ENCODE assay signal across 8 cellular contexts in the genomic region with DNA sequence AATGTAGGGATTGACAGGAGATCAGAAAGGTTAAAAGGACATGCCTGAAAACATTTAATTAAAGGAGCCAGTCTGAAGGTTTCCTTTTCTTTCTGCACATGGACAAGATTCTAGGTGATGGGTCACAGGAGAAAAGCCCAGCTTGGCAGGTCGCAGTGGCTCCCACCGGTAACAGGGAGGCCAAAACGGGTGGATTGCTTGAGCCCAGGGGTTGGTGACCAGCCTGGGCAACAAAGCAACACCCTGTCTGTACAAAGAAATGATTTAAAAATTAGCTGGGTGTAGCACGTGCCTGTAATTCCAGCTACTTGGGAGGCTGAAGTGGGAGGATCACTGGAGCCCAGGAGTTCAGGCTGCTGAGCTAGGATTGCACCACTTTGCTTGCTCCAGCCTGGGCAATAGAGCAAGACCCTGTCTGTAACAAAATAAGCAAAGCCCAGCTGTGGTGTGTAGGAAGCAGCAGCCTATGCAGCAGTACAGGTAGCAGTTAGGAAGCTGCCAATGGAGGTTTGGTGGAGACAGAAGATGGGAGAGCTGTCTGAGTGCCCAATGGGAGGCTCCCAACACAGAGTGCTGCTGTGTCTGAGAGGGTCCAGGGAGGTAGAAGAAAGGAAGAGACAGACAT. TPM values are rescaled to one million over a fixed set of nuclear protein-coding genes. Genes with fewer than 3 reads are reported as not detected.
DNase-seq lines count a peak whose midpoint lies in the region; ATAC-seq and TF ChIP-seq lines count a peak whose summit lies in the region.
"Had no signal": no experiment of that assay in that cellular context is flagged by ENCODE, and none has a peak within 500 bp of the region (broad histone marks: within the 10 kb centered on the region; RNA-seq: fewer than 3 reads in every experiment).

No MANE protein-coding gene starts in this region.

- no peaks in the 10 kb centered on the region for H3K27me3 ChIP-seq in RWPE2 (ENCODE audit: insufficient read depth, poor library complexity, severe bottlenecking)
- no peaks in the 10 kb centered on the region for H3K27me3 ChIP-seq in esophagus squamous epithelium

- ATAC-seq in RWPE2 (ENCODE audit: low read depth), result no peak
- no peak for ATAC-seq in stimulated activated effector memory CD8-positive, alpha-beta T cell treated with anti-CD3 and anti-CD28 coated beads, Interleukin-12 subunit alpha, Interleukin-12 subunit beta, amount 100 ng/mL, for 72 hours
- no peak for ATAC-seq in GM19455 (IDR thresholded peaks at IDR 0.05; ENCODE audit: unreplicated experiment)

- H3K36me3 ChIP-seq in RWPE2 (ENCODE audit: low read depth) (no peaks in the 10 kb centered on the region), esophagus squamous epithelium (no peaks in the 10 kb centered on the region)

- H3K4me3 ChIP-seq in RWPE2 (ENCODE audit: severe bottlenecking) (no peak overlapping the region), esophagus squamous epithelium (no peak overlapping the region)

- TF ChIP-seq POLR2A in esophagus squamous epithelium (IDR thresholded peaks at IDR 0.05), result no peak

- 62 to 63% methylated on average over 4 of the region's 4 CpGs for WGBS in esophagus squamous epithelium, 2 donors

- H3K27ac Mint-ChIP-seq in Calu3 (ENCODE audit: unreplicated experiment), result peak overlapping the region; percentile 95
- H3K27ac Mint-ChIP-seq in stimulated activated effector memory CD8-positive, alpha-beta T cell treated with anti-CD3 and anti-CD28 coated beads, Interleukin-12 subunit alpha, Interleukin-12 subunit beta, amount 100 ng/mL, for 72 hours, result peak overlapping the region; percentile 99

- H3K9me3 Mint-ChIP-seq in Calu3 (ENCODE audit: low read depth, unreplicated experiment), result no peaks in the 10 kb centered on the region
- H3K9me3 Mint-ChIP-seq in stimulated activated effector memory CD8-positive, alpha-beta T cell treated with anti-CD3 and anti-CD28 coated beads, Interleukin-12 subunit alpha, Interleukin-12 subunit beta, amount 100 ng/mL, for 72 hours, result no peaks in the 10 kb centered on the region

- CTCF ChIA-PET in Calu3 (lab: Charles Lee), result interaction anchor here (0.7 to 1.4 kb wide), 4 partner anchors 17 to 374 kb away, joined by 3 to 5 read pairs (median 4); partner anchors contain the start of genes CDC25B and CENPB

- no peaks in the 10 kb centered on the region for H3K27me3 Mint-ChIP-seq in Calu3 (ENCODE audit: unreplicated experiment)

- DNase-seq in Calu3 (no peak), RWPE2 (ENCODE audit: low spot score) (no peak), esophagus squamous epithelium (lab: John Stamatoyannopoulos, UW) (no peak)
- DNase-seq in stimulated activated effector memory CD8-positive, alpha-beta T cell treated with anti-CD3 and anti-CD28 coated beads, Interleukin-12 subunit alpha, Interleukin-12 subunit beta, amount 100 ng/mL, for 72 hours (ENCODE audit: low spot score in 2 of 2), result no peak
- no peak for DNase-seq in activated CD4-positive, CD25-positive, alpha-beta regulatory T cell (lab: John Stamatoyannopoulos, UW)
- DNase-seq in activated CD4-positive, alpha-beta T cell treated with anti-CD3 and anti-CD28 coated beads, Interleukin-2, amount 50 U/mL, for 4 hours, result no peak
- DNase-seq: NCI-H1694 had no signal

- H3K4me1 ChIP-seq in RWPE2 (ENCODE audit: insufficient read depth, poor library complexity, severe bottlenecking) (peaks cover 24% of the 10 kb centered on the region), esophagus squamous epithelium (peaks cover 24 to 77% (median 37%) of the 10 kb centered on the region in 3 donors)

- H3K36me3 Mint-ChIP-seq in Calu3 (ENCODE audit: insufficient read depth, unreplicated experiment), result peaks cover 26% of the 10 kb centered on the region
- H3K36me3 Mint-ChIP-seq in stimulated activated effector memory CD8-positive, alpha-beta T cell treated with anti-CD3 and anti-CD28 coated beads, Interleukin-12 subunit alpha, Interleukin-12 subunit beta, amount 100 ng/mL, for 72 hours, result peaks cover 15% of the 10 kb centered on the region

- intact Hi-C loops in Calu3 (cut with micrococcal nuclease; ENCODE audit: unreplicated experiment), result no loop called here
- intact Hi-C loops in esophagus squamous epithelium (cut with DNase I), result no loop called here

- no peaks in the 10 kb centered on the region for H3K9me3 ChIP-seq in RWPE2 (ENCODE audit: severe bottlenecking)
- no peaks in the 10 kb centered on the region for H3K9me3 ChIP-seq in esophagus squamous epithelium

- H3K4me1 Mint-ChIP-seq in Calu3 (ENCODE audit: low read depth, unreplicated experiment), result peaks cover 28% of the 10 kb centered on the region
- peaks cover 67% of the 10 kb centered on the region for H3K4me1 Mint-ChIP-seq in stimulated activated effector memory CD8-positive, alpha-beta T cell treated with anti-CD3 and anti-CD28 coated beads, Interleukin-12 subunit alpha, Interleukin-12 subunit beta, amount 100 ng/mL, for 72 hours

- TF ChIP-seq CTCF in Calu3 (IDR thresholded peaks at IDR 0.05; ENCODE audit: unreplicated experiment) (no peak), RWPE2 (IDR thresholded peaks at IDR 0.05; ENCODE audit: poor library complexity, severe bottlenecking) (no peak), esophagus squamous epithelium (IDR thresholded peaks at IDR 0.05) (no peak)

- H3K4me3 Mint-ChIP-seq in Calu3 (ENCODE audit: low read depth, unreplicated experiment), result no peak overlapping the region
- peak overlapping the region; percentile 32 for H3K4me3 Mint-ChIP-seq in stimulated activated effector memory CD8-positive, alpha-beta T cell treated with anti-CD3 and anti-CD28 coated beads, Interleukin-12 subunit alpha, Interleukin-12 subunit beta, amount 100 ng/mL, for 72 hours

- H3K27ac ChIP-seq in RWPE2 (ENCODE audit: poor library complexity, severe bottlenecking), result peak overlapping the region; percentile 97
- H3K27ac ChIP-seq in esophagus squamous epithelium, result peak overlapping the region in 3 of 4 donors; percentile 91 to 95 (median 92)

- BruUV-seq in Calu3 (replicated peaks; lab: Mats Ljungman, UMichigan), result no TSS peak

RNA-seq across cellular contexts. Expression of gene AP5S1, which starts 7.3 kb away (rescaled TPM):
- total RNA-seq in Calu3 (2022) (7.2 and 9.5 TPM in 2 replicates), esophagus squamous epithelium (10 to 100 TPM in 2 of 4 donors, 1 to 10 TPM in 2; 5.8 to 12.8 (median 10.4) TPM)

RNA-seq across cellular contexts. Expression of gene CDC25B, which starts 17.0 kb away (rescaled TPM):
- 69.6 and 75.0 TPM in 2 replicates for total RNA-seq in Calu3 (2022)
- total RNA-seq in esophagus squamous epithelium, result 10 to 100 TPM; 15.6 to 26.2 (median 18.1) TPM

RNA-seq across cellular contexts. Expression of gene CENPB, which starts 26.5 kb away (rescaled TPM):
- 44.7 and 44.9 TPM in 2 replicates for total RNA-seq in Calu3 (2022)
- total RNA-seq in esophagus squamous epithelium, result 10 to 100 TPM; 38.8 to 81.4 (median 67.1) TPM

RNA-seq across cellular contexts. Expression of gene SPEF1, which starts 31.8 kb away (rescaled TPM):
- total RNA-seq in Calu3 (2022), result 0.28 TPM in 1 of 2 replicates, not detected in the other
- total RNA-seq in esophagus squamous epithelium, result under 1 TPM in 1 of 4 donors, not detected in 3; 0.19 TPM

RNA-seq across cellular contexts. Expression of gene MAVS, which starts 33.5 kb away (rescaled TPM):
- total RNA-seq in Calu3 (2022) (29.8 and 32.1 TPM in 2 replicates), esophagus squamous epithelium (10 to 100 TPM; 14.9 to 31.3 (median 17.2) TPM)
